In the genomic region with DNA sequence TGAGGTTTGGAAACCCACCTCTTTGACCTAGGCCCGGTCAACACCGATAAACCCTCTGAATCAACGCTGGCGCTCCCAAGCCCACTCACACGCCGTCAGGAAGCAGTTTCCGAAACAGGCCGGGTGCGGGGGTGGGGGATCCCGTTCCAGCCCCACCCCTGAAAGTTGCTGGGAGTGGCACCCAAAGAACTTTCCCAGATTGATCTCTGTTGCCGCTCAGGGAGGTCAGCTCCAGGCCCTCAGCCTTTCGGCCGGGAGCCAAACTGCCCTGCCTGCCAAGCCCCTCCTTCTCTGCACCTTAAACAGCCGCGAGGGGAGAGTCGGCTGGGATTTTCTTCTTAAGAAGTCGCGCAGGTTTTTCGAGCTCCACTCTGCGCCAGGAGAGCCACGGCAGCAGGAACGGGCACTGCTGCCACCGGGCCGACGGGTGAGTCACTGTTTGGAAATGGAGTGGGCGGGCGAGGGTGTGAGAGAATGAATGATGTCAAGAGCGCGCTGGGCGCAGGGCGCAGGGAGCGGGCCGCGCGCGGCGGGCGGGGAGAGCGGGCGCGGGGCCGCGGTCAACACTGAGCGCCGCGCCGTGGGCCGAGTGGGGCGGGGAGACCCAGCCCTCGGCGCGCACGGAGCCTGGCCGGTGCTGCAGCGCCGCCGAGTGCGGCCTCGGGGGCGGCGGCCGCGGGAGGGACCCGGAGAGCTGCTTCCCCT, we compare ENCODE assay signal across 8 cellular contexts. TPM values are rescaled to one million over a fixed set of nuclear protein-coding genes. Genes with fewer than 3 reads are reported as not detected.
DNase-seq lines count a peak whose midpoint lies in the region; ATAC-seq and TF ChIP-seq lines count a peak whose summit lies in the region.

A gene (plus strand): TSS at position 566 of the 705 bp plus-strand sequence. CDS start 70,622 bp downstream, outside the sequence.

- H3K27ac ChIP-seq in adipose tissue (ENCODE audit: low read depth, low read length) (peak within 1 kb of the TSS; percentile 48), heart left ventricle (peak within 1 kb of the TSS; percentile 71 to 96 (median 93)), ovary (peak within 1 kb of the TSS; percentile 59 to 63), upper lobe of left lung (peak within 1 kb of the TSS; percentile 96 to 97 (median 97))

- no peaks in the 10 kb centered on the region for H3K9me3 ChIP-seq in BE2C
- no peaks in the 10 kb centered on the region for H3K9me3 ChIP-seq in heart left ventricle
- H3K9me3 ChIP-seq in ovary: no peaks in the 10 kb centered on the region
- no peaks in the 10 kb centered on the region for H3K9me3 ChIP-seq in upper lobe of left lung

- peak; percentile 65 for ATAC-seq in GM19035 (IDR thresholded peaks at IDR 0.05; ENCODE audit: unreplicated experiment)
- ATAC-seq in HG03342 (IDR thresholded peaks at IDR 0.05; ENCODE audit: unreplicated experiment): peak; percentile 59
- peak; percentile 82 to 98 (median 92) for ATAC-seq in heart left ventricle
- ATAC-seq in upper lobe of left lung (ENCODE audit: low FRiP score in 2 of 2): peak; percentile 91 to 96

- TF ChIP-seq EP300 in ovary (IDR thresholded peaks at IDR 0.05) (no peak), upper lobe of left lung (IDR thresholded peaks at IDR 0.05) (peak in 1 of 4 donors; percentile 72)

- H3K4me3 ChIP-seq in BE2C (ENCODE audit: low read depth, low read length) (peak within 1 kb of the TSS; percentile 45), heart left ventricle (peak within 1 kb of the TSS; percentile 64 to 93 (median 85)), ovary (peak within 1 kb of the TSS; percentile 66), upper lobe of left lung (peak within 1 kb of the TSS; percentile 81 to 91 (median 88))

- peak; percentile 58 for DNase-seq in BE2C
- peak; percentile 18 for DNase-seq in RPMI8226
- peak; percentile 84 to 93 (median 89) for DNase-seq in heart left ventricle
- DNase-seq in ovary: peak; percentile 59 to 82 (median 78)
- DNase-seq in upper lobe of left lung: peak; percentile 94 to 95

- 0 to 1% (median 1%) methylated on average over 53 to 64 of the region's 64 CpGs for WGBS in adipose tissue, 3 donors
- WGBS in heart left ventricle, 4 donors: 0 to 1% (median 1%) methylated on average over 43 to 64 of the region's 64 CpGs
- WGBS in ovary, 3 donors: 1% methylated on average over 49 to 64 of the region's 64 CpGs
- 0 to 2% methylated on average over 21 to 51 of the region's 64 CpGs for WGBS in upper lobe of left lung, 2 donors

- intact Hi-C loops in heart left ventricle (cut with DNase I) (loop anchor here in 9 of 10 donors (2.0 to 10.0 kb wide), 11 partner anchors 38 to 170 kb away; a partner anchor contains a TSS), ovary (cut with DNase I) (no loop called here)

- H3K36me3 ChIP-seq in BE2C (no peaks in the 10 kb centered on the region), heart left ventricle (no peaks in the 10 kb centered on the region), ovary (no peaks in the 10 kb centered on the region), upper lobe of left lung (no peaks in the 10 kb centered on the region)

- TF ChIP-seq CTCF in BE2C (IDR thresholded peaks at IDR 0.05; ENCODE audit: low read depth, low read length) (no peak), heart left ventricle (IDR thresholded peaks at IDR 0.05) (peak in 1 of 12 donors; percentile 36), ovary (IDR thresholded peaks at IDR 0.05) (no peak), upper lobe of left lung (IDR thresholded peaks at IDR 0.05) (peak in 2 of 6 experiments; percentile 12 to 28)

- peak; percentile 3 to 56 for TF ChIP-seq POLR2A in heart left ventricle (IDR thresholded peaks at IDR 0.05)
- TF ChIP-seq POLR2A in ovary (IDR thresholded peaks at IDR 0.05): peak; percentile 2
- peak in 2 of 4 donors; percentile 82 to 89 for TF ChIP-seq POLR2A in upper lobe of left lung (IDR thresholded peaks at IDR 0.05)

- no peaks in the 10 kb centered on the region for H3K4me1 ChIP-seq in BE2C
- peaks cover 0 to 38% (median 13%) of the 10 kb centered on the region in 12 donors for H3K4me1 ChIP-seq in heart left ventricle
- H3K4me1 ChIP-seq in ovary (ENCODE audit: insufficient read depth): peaks cover 1% of the 10 kb centered on the region
- H3K4me1 ChIP-seq in upper lobe of left lung: peaks cover 10 to 22% (median 16%) of the 10 kb centered on the region in 4 donors

- H3K27me3 ChIP-seq in BE2C: peaks cover 59% of the 10 kb centered on the region
- no peaks in the 10 kb centered on the region for H3K27me3 ChIP-seq in heart left ventricle
- no peaks in the 10 kb centered on the region for H3K27me3 ChIP-seq in ovary
- H3K27me3 ChIP-seq in upper lobe of left lung: no peaks in the 10 kb centered on the region

RNA-seq across cellular contexts. Expression of the gene that starts here (rescaled TPM):
- polyA plus RNA-seq in BE2C (2012; ENCODE audit: insufficient read depth, insufficient read length, low read depth): not detected
- polyA plus RNA-seq in adipose tissue (10 to 100 TPM in 1 of 3 donors, 1 to 10 TPM in 2; 3.0 to 15.7 (median 4.5) TPM), heart left ventricle (10 to 100 TPM in 1 of 2 donors, 1 to 10 TPM in 1; 2.6 to 55.7 TPM), ovary (1 to 10 TPM; 1.2 to 6.9 TPM)
- total RNA-seq in heart left ventricle (100 to 1,000 TPM in 1 of 9 donors, 10 to 100 TPM in 8; 19.2 to 117 (median 29.8) TPM), ovary (100 to 1,000 TPM in 1 of 7 donors, 10 to 100 TPM in 2, 1 to 10 TPM in 4; 2.0 to 156 (median 7.3) TPM), upper lobe of left lung (100 to 1,000 TPM in 4 of 6 donors, 10 to 100 TPM in 2; 85.9 to 551 (median 204) TPM)

Comparison
In these comparisons a context has a peak if more than half of its experiments do, and no peak if none do; other contexts are left out.
1. Peak in every context shown above with its lines: DNase-seq, ATAC-seq, H3K4me3 ChIP-seq and H3K27ac ChIP-seq.
2. DNase-seq: peak in every context shown above with its lines; median percentile 94 in upper lobe of left lung; 89 in heart left ventricle; 78 in ovary; 58 in BE2C; 18 in RPMI8226.
3. intact Hi-C loops: an anchor here in heart left ventricle (2.0 to 10.0 kb wide); none called in ovary.